In genomic region chr14:56143025-56143424, GRCh38 we compare ENCODE assay signal across 19 cellular contexts.
"Had no signal": no experiment of that assay in that cellular context is flagged by ENCODE, and none has a peak within 500 bp of the region (broad histone marks: within the 10 kb centered on the region; RNA-seq: fewer than 3 reads in every experiment).

No MANE protein-coding gene starts in this region.

- DNase-seq: activated CD4-positive, alpha-beta T cell treated with anti-CD3 and anti-CD28 coated beads for 1 hour; activated CD4-positive, alpha-beta T cell treated with anti-CD3 and anti-CD28 coated beads, Interleukin-2, amount 50 U/mL, for 1 hour; activated CD8-positive, alpha-beta memory T cell treated with anti-CD3 and anti-CD28 coated beads for 24 hours; activated gamma-delta T cell treated with Interleukin-2 at 50 U/mL for 16 hours; activated naive CD4-positive, alpha-beta T cell treated with anti-CD3 and anti-CD28 coated beads, Interleukin-2, amount 50 U/mL, for 16 hours; amniotic stem cell; central memory CD4-positive, alpha-beta T cell; endodermal cell; foreskin fibroblast; kidney glomerular epithelial cell; left lung; lower lobe of right lung; mesendoderm; posterior cingulate gyrus; right lobe of liver; stimulated activated CD4-positive, alpha-beta T cell treated with anti-CD3 and anti-CD28 coated beads, Interleukin-2, amount 100 ng/mL, for 48 hours; substantia nigra; T-helper 2 cell; upper lobe of right lung had no signal
